In the genomic region with DNA sequence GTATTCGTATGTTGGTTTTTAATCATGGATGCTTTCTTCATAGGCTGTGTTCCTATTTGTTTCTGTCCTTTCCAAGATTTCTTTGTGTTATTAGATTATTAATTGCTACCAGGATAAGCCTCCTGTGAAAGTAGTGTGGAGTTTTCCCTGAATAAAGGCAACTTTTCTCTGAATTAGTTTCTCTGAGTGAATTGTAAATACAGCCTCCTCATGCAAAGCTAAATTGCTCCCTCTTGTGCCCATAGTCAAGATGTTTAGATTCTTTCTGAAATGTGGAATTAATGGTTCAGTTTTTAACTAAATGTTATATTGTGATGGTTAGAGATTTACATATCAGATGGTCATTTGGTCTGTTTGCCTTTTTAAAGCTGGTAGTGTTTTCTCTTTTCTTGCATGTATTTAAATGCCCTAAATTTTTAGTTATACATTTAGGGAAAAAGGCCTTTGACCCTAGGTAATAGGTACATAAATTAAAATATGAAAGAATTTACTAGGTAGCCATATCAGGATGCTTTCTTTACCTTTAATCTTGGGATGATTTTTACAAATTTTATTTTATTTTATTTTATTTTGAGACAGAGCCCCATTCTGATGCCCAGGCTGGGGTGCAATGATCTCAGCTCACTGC, we compare ENCODE assay signal across 8 cellular contexts. TPM values are rescaled to one million over a fixed set of nuclear protein-coding genes. Genes with fewer than 3 reads are reported as not detected.
DNase-seq lines count a peak whose midpoint lies in the region; ATAC-seq and TF ChIP-seq lines count a peak whose summit lies in the region.

No MANE protein-coding gene starts in this region.

- H3K9me2 ChIP-seq in DOHH2 (replicated peaks; ENCODE audit: control insufficient read depth, low read length) = no peaks in the 10 kb centered on the region

- peak; percentile 52 for ATAC-seq in HG03175 (IDR thresholded peaks at IDR 0.05; ENCODE audit: unreplicated experiment)
- ATAC-seq in GM21786 (IDR thresholded peaks at IDR 0.05; ENCODE audit: unreplicated experiment) = no peak
- ATAC-seq in stimulated activated naive CD8-positive, alpha-beta T cell treated with anti-CD3 and anti-CD28 coated beads, Interleukin-15, Interleukin-2, amounts not matched to agents 100 U/mL and 50 U/mL, for 24 hours = no peak

- no peak overlapping the region for H3K27ac ChIP-seq in DOHH2 (ENCODE audit: low read depth, low read length)

- no peaks in the 10 kb centered on the region for H3K27me3 ChIP-seq in DOHH2 (ENCODE audit: control insufficient read depth, low read length)

- H3K4me1 ChIP-seq in DOHH2 (ENCODE audit: control insufficient read depth, low read length) = no peaks in the 10 kb centered on the region

- peak; percentile 65 for TF ChIP-seq CTCF in DOHH2 (IDR thresholded peaks at IDR 0.05; ENCODE audit: low read depth, low read length, poor library complexity, severe bottlenecking)

- no peak overlapping the region for H3K4me2 ChIP-seq in DOHH2 (ENCODE audit: low read length)

- H4K20me1 ChIP-seq in DOHH2 (ENCODE audit: control insufficient read depth, insufficient read depth, low read depth, low read length) = no peaks in the 10 kb centered on the region

- H3K79me2 ChIP-seq in DOHH2 (ENCODE audit: control insufficient read depth, low read length) = no peaks in the 10 kb centered on the region

- DNase-seq in NCI-H82 treated with DMSO at 0.1 percent for 48 hours (lab: John Stamatoyannopoulos, UW; ENCODE audit: unreplicated experiment) (peak; percentile 42), cerebellar cortex (ENCODE audit: low spot score) (peak; percentile 66), lung microvascular endothelial cell (ENCODE audit: low read depth in 2 of 2) (peak; percentile 73 to 82)
- DNase-seq in stimulated activated naive CD4-positive, alpha-beta T cell treated with Interleukin-2 at 50 U/mL for 16 hours (lab: John Stamatoyannopoulos, UW) = no peak
- no peak for DNase-seq in stimulated activated naive CD8-positive, alpha-beta T cell treated with anti-CD3 and anti-CD28 coated beads, Interleukin-15, Interleukin-2, amounts not matched to agents 100 U/mL and 50 U/mL, for 24 hours

- no peaks in the 10 kb centered on the region; the same call in 1 of the 2 replicates for H3F3A ChIP-seq in DOHH2 (ENCODE audit: control insufficient read depth, insufficient read depth)

- H3K36me3 ChIP-seq in DOHH2 (ENCODE audit: control insufficient read depth, low read length) = peaks cover 48% of the 10 kb centered on the region

- H3K4me3 ChIP-seq in DOHH2 (ENCODE audit: low read length) = no peak overlapping the region

- no peaks in the 10 kb centered on the region for H3K9me3 ChIP-seq in DOHH2 (ENCODE audit: control insufficient read depth, insufficient read depth, low read length)

RNA-seq across cellular contexts. Expression of gene APAF1, which starts 8.9 kb away (rescaled TPM):
- 19.8 and 23.8 TPM in 2 replicates for total RNA-seq in lung microvascular endothelial cell

RNA-seq across cellular contexts. Expression of gene IKBIP, which starts 9.4 kb away (rescaled TPM):
- 19.6 and 26.6 TPM in 2 replicates for total RNA-seq in lung microvascular endothelial cell

Comparison
In these comparisons a context has a peak if more than half of its experiments do, and no peak if none do; other contexts are left out.
1. DNase-seq: peak in NCI-H82 treated with DMSO at 0.1 percent for 48 hours (single experiment), cerebellar cortex (single experiment) and lung microvascular endothelial cell (2 of 2); none in stimulated activated naive CD4-positive, alpha-beta T cell treated with Interleukin-2 at 50 U/mL for 16 hours (single experiment) and stimulated activated naive CD8-positive, alpha-beta T cell treated with anti-CD3 and anti-CD28 coated beads, Interleukin-15, Interleukin-2, amounts not matched to agents 100 U/mL and 50 U/mL, for 24 hours (single experiment).